9 cellular contexts compared by ENCODE assay signal in genomic region chr7:74349621-74350020, GRCh38.
"Had no signal": no experiment of that assay in that cellular context is flagged by ENCODE, and none has a peak within 500 bp of the region (broad histone marks: within the 10 kb centered on the region; RNA-seq: fewer than 3 reads in every experiment).

No MANE protein-coding gene starts in this region.

- H2AFZ ChIP-seq: GM23248, GM23338 had no signal

- H3K9ac ChIP-seq: GM23248 had no signal

- H3K4me2 ChIP-seq: GM23338 had no signal

- H3K27ac ChIP-seq: GM23248 had no signal

- H3K9me3 ChIP-seq: HAP-1 had no signal

- ATAC-seq: GM23338, HCT116 had no signal

- H3K36me3 ChIP-seq: HAP-1 had no signal

- H3K4me1 ChIP-seq: HAP-1 had no signal

- H3K4me3 ChIP-seq: GM23248, GM23338, HAP-1 had no signal

- DNase-seq: GM23248, GOT3, H7, H9, HCEC 1CT, HFFc6 had no signal
